In genomic region chr3:75224419-75224818, GRCh38 we compare ENCODE assay signal across 18 cellular contexts.
"Had no signal": no experiment of that assay in that cellular context is flagged by ENCODE, and none has a peak within 500 bp of the region (broad histone marks: within the 10 kb centered on the region; RNA-seq: fewer than 3 reads in every experiment).

No MANE protein-coding gene starts in this region.

- H3K4me3 Mint-ChIP-seq: activated CD4-positive, alpha-beta T cell treated with anti-CD3 and anti-CD28 coated beads, Interleukin-2, amount 10 ng/mL, durations not matched to agents 24 days and 14 days; activated CD8-positive, alpha-beta T cell treated with anti-CD3 and anti-CD28 coated beads, Interleukin-2, amount 10 ng/mL, durations not matched to agents 7 days and 5 days; activated T-cell treated with anti-CD3 and anti-CD28 coated beads, Interleukin-2, amount 50 U/mL, for 24 hours; nephron progenitor cell; T-cell had no signal

- H3K27ac Mint-ChIP-seq: activated CD4-positive, alpha-beta T cell treated with anti-CD3 and anti-CD28 coated beads, Interleukin-2, amount 10 ng/mL, durations not matched to agents 24 days and 14 days; activated CD8-positive, alpha-beta T cell treated with anti-CD3 and anti-CD28 coated beads, Interleukin-2, amount 10 ng/mL, durations not matched to agents 7 days and 5 days; activated T-cell treated with anti-CD3 and anti-CD28 coated beads, Interleukin-2, amount 50 U/mL, for 24 hours; activated T-helper 2 cell treated with anti-CD3 and anti-CD28 coated beads, Interferon-gamma antibody, Interleukin-2, Interleukin-4, amounts not matched to agents 10 μg/mL and 5 μg/mL and 100 μg/mL, durations not matched to agents 14 hours and 24 hours and 36 hours; nephron progenitor cell; T-cell had no signal

- DNase-seq: activated CD4-positive, alpha-beta T cell treated with anti-CD3 and anti-CD28 coated beads, Interleukin-2, amount 10 ng/mL, durations not matched to agents 24 days and 14 days; activated CD4-positive, CD25-positive, alpha-beta regulatory T cell; activated CD8-positive, alpha-beta T cell treated with anti-CD3 and anti-CD28 coated beads, Interleukin-2, amount 10 ng/mL, durations not matched to agents 7 days and 5 days; activated naive CD4-positive, alpha-beta T cell treated with Interleukin-2 at 50 U/mL for 16 hours; activated T-cell treated with anti-CD3 and anti-CD28 coated beads, Interleukin-2, amount 50 U/mL, for 24 hours; effector CD4-positive, alpha-beta T cell; hypothalamus; left ventricle myocardium inferior; nephron progenitor cell; nucleus accumbens; posterior cingulate gyrus; stimulated activated CD4-positive, alpha-beta T cell treated with anti-CD3 and anti-CD28 coated beads, Interleukin-12 subunit alpha, Interleukin-12 subunit beta, amount 100 ng/mL, for 4 hours; stimulated activated CD4-positive, alpha-beta T cell treated with anti-CD3 and anti-CD28 coated beads, Interleukin-1b, Interleukin-23, amount 100 ng/mL, for 48 hours; stimulated activated CD8-positive, alpha-beta memory T cell treated with anti-CD3 and anti-CD28 coated beads, Interleukin-4, amount 100 ng/mL, for 48 hours; stimulated activated naive CD4-positive, alpha-beta T cell; T-cell; upper lobe of right lung had no signal

- H3K36me3 ChIP-seq: left ventricle myocardium inferior, upper lobe of right lung had no signal

- H3K9me3 Mint-ChIP-seq: activated CD4-positive, alpha-beta T cell treated with anti-CD3 and anti-CD28 coated beads, Interleukin-2, amount 10 ng/mL, durations not matched to agents 24 days and 14 days; activated T-cell treated with anti-CD3 and anti-CD28 coated beads, Interleukin-2, amount 50 U/mL, for 24 hours; activated T-helper 2 cell treated with anti-CD3 and anti-CD28 coated beads, Interferon-gamma antibody, Interleukin-2, Interleukin-4, amounts not matched to agents 10 μg/mL and 5 μg/mL and 100 μg/mL, durations not matched to agents 14 hours and 24 hours and 36 hours; nephron progenitor cell had no signal

- H3K4me1 ChIP-seq: left ventricle myocardium inferior, upper lobe of right lung had no signal

- H3K36me3 Mint-ChIP-seq: T-cell had no signal

- H3K4me3 ChIP-seq: left ventricle myocardium inferior, upper lobe of right lung had no signal

- ATAC-seq: activated CD8-positive, alpha-beta T cell treated with anti-CD3 and anti-CD28 coated beads, Interleukin-2, amount 10 ng/mL, durations not matched to agents 7 days and 5 days; T-cell; upper lobe of right lung had no signal

- H3K27me3 Mint-ChIP-seq: activated CD4-positive, alpha-beta T cell treated with anti-CD3 and anti-CD28 coated beads, Interleukin-2, amount 10 ng/mL, durations not matched to agents 24 days and 14 days had no signal

- H3K27ac ChIP-seq: left ventricle myocardium inferior, upper lobe of right lung had no signal

- H3K9me3 ChIP-seq: left ventricle myocardium inferior, upper lobe of right lung had no signal

- H3K4me1 Mint-ChIP-seq: activated CD4-positive, alpha-beta T cell treated with anti-CD3 and anti-CD28 coated beads, Interleukin-2, amount 10 ng/mL, durations not matched to agents 24 days and 14 days; T-cell had no signal

- H3K27me3 ChIP-seq: upper lobe of right lung had no signal
